Comparison of ENCODE assay signal across 22 cellular contexts in genomic region chr1:54978528-54979326, GRCh38. TPM values are rescaled to one million over a fixed set of nuclear protein-coding genes. Genes with fewer than 3 reads are reported as not detected.
A peak's percentile ranks its signal among the peaks of the same experiment; 100 is the strongest.
DNase-seq lines count a peak whose midpoint lies in the region; ATAC-seq and FAIRE-seq lines count a peak whose summit lies in the region.
"Had no signal": no experiment of that assay in that cellular context is flagged by ENCODE, and none has a peak within 500 bp of the region (broad histone marks: within the 10 kb centered on the region; RNA-seq: fewer than 3 reads in every experiment).

No MANE protein-coding gene starts in this region.

- H3K79me2 ChIP-seq in mesendoderm (ENCODE audit: control insufficient read depth, insufficient read depth, low read length) = no peaks in the 10 kb centered on the region

- H3K9ac ChIP-seq in mesendoderm (ENCODE audit: low read length) = peak overlapping the region; percentile 10

- DNase-seq in activated CD4-positive, CD25-positive, alpha-beta regulatory T cell treated with anti-CD3 and anti-CD28 coated beads, Interleukin-2, amount 50 U/mL, for 72 hours = peak; percentile 27
- DNase-seq in SJCRH30 (peak; percentile 38 to 70), mesendoderm (no peak), HTR-8/SVneo (ENCODE audit: insufficient read length, low spot score) (no peak), middle frontal gyrus (ENCODE audit: extremely low spot score, low spot score) (no peak)
- no peak for DNase-seq in stimulated activated CD4-positive, alpha-beta T cell treated with anti-CD3 and anti-CD28 coated beads, Interleukin-4, amount 100 ng/mL, for 1 hour
- DNase-seq: BE2C; CD4-positive, CD25-positive, alpha-beta regulatory T cell; DMS 273 treated with DMSO at 0.1 percent for 48 hours; DND-41; GOT3; KG1; NCI-H187; NCI-H524 treated with DMSO at 0.1 percent for 48 hours; NK-92 treated with Interleukin-12 subunit alpha and Interleukin-12 subunit beta, amount 100 ng/mL, for 24 hours; SHP77 treated with DMSO at 0.1 percent for 48 hours had no signal

- WGBS in mesendoderm (ENCODE audit: extremely low coverage, insufficient coverage, low lambda C conversion rate) = no CpG with 5 or more reads among the region's 9 CpGs

- no peak for FAIRE-seq in HTR-8/SVneo (lab: Jason Lieb, UNC)
- FAIRE-seq: G401.6, RCC 7860 had no signal

- no peak overlapping the region for H4K5ac ChIP-seq in mesendoderm (ENCODE audit: low read length)

- no peak overlapping the region for H3K4ac ChIP-seq in mesendoderm (ENCODE audit: low read depth, low read length)

- H3K27ac ChIP-seq in SJCRH30 (peak overlapping the region; percentile 26; the same call in 1 of the 2 replicates), mesendoderm (ENCODE audit: low read depth, low read length) (no peak overlapping the region)

- H3K18ac ChIP-seq in mesendoderm (ENCODE audit: low read length) = no peak overlapping the region

- H3K36me3 ChIP-seq in SJCRH30 (no peaks in the 10 kb centered on the region), mesendoderm (ENCODE audit: control insufficient read depth, insufficient read depth, low read length) (no peaks in the 10 kb centered on the region)
- H3K36me3 ChIP-seq: BE2C had no signal

- H3K27me3 ChIP-seq in SJCRH30 (no peaks in the 10 kb centered on the region), mesendoderm (ENCODE audit: insufficient read depth, low read length, poor library complexity) (no peaks in the 10 kb centered on the region)

- peak overlapping the region; percentile 82 for H3K23ac ChIP-seq in mesendoderm (ENCODE audit: low read length)

- H2BK5ac ChIP-seq in mesendoderm (ENCODE audit: low read length) = no peak overlapping the region

- peaks cover 19% of the 10 kb centered on the region for H3K4me1 ChIP-seq in SJCRH30
- H3K4me1 ChIP-seq in mesendoderm (ENCODE audit: control insufficient read depth, low read depth, low read length) = peaks cover 4% of the 10 kb centered on the region
- H3K4me1 ChIP-seq: BE2C had no signal

- H2BK120ac ChIP-seq in mesendoderm (ENCODE audit: low read depth, low read length) = no peak overlapping the region

- H2AK5ac ChIP-seq in mesendoderm (ENCODE audit: low read length) = peak overlapping the region; percentile 29

- no peaks in the 10 kb centered on the region for H3K79me1 ChIP-seq in mesendoderm (ENCODE audit: low read length)

- H3K4me2 ChIP-seq in mesendoderm (ENCODE audit: low read length) = no peak overlapping the region

- no peak for ATAC-seq in activated CD4-positive, CD25-positive, alpha-beta regulatory T cell treated with anti-CD3 and anti-CD28 coated beads, Interleukin-2, amount 50 U/mL, for 24 hours
- ATAC-seq in HG02870 (IDR thresholded peaks at IDR 0.05; ENCODE audit: unreplicated experiment) = no peak
- ATAC-seq: SK-N-SH treated with all-trans-retinoic acid at 6 μM for 48 hours had no signal

- H3K4me3 ChIP-seq in SJCRH30 (no peak overlapping the region), mesendoderm (ENCODE audit: low read length) (no peak overlapping the region)

- no peaks in the 10 kb centered on the region for H3K9me3 ChIP-seq in SJCRH30 (replicated peaks)
- H3K9me3 ChIP-seq: BE2C had no signal

- H3K56ac ChIP-seq in mesendoderm (ENCODE audit: low read length) = peak overlapping the region; percentile 19

- H2BK15ac ChIP-seq in mesendoderm (replicated peaks; ENCODE audit: low read depth) = no peak overlapping the region

- H4K8ac ChIP-seq in mesendoderm (ENCODE audit: low read depth, low read length) = no peak overlapping the region

RNA-seq across cellular contexts. Expression of gene TMEM61, which starts 1.7 kb away (rescaled TPM):
- not detected in 2 replicates for total RNA-seq in SJCRH30 (2014; rRNA removed; shearing (Covaris generic))
- 0.44 TPM for polyA plus RNA-seq in mesendoderm (2013, experiment 1 of 2)
- 0.38 TPM for polyA plus RNA-seq in mesendoderm (2013, experiment 2 of 2)
- total RNA-seq: A172; CD4-positive, CD25-positive, alpha-beta regulatory T cell had no signal
- polyA plus RNA-seq: CD4-positive, CD25-positive, alpha-beta regulatory T cell had no signal

RNA-seq across cellular contexts. Expression of gene BSND, which starts 20.0 kb away (rescaled TPM):
- not detected in 2 replicates for total RNA-seq in SJCRH30 (2014; rRNA removed; shearing (Covaris generic))
- 0.18 TPM for polyA plus RNA-seq in mesendoderm (2013, experiment 1 of 2)
- 0.21 TPM for polyA plus RNA-seq in mesendoderm (2013, experiment 2 of 2)
- total RNA-seq: A172; CD4-positive, CD25-positive, alpha-beta regulatory T cell had no signal
- polyA plus RNA-seq: CD4-positive, CD25-positive, alpha-beta regulatory T cell had no signal

Comparison
In these comparisons a context has a peak if more than half of its experiments do, and no peak if none do; other contexts are left out.
1. DNase-seq: peak in activated CD4-positive, CD25-positive, alpha-beta regulatory T cell treated with anti-CD3 and anti-CD28 coated beads, Interleukin-2, amount 50 U/mL, for 72 hours (single experiment) and SJCRH30 (2 of 2); none in mesendoderm (single experiment), HTR-8/SVneo (single experiment), stimulated activated CD4-positive, alpha-beta T cell treated with anti-CD3 and anti-CD28 coated beads, Interleukin-4, amount 100 ng/mL, for 1 hour (single experiment) and middle frontal gyrus (single experiment).